Comparison of ENCODE assay signal across 13 cellular contexts in the genomic region with DNA sequence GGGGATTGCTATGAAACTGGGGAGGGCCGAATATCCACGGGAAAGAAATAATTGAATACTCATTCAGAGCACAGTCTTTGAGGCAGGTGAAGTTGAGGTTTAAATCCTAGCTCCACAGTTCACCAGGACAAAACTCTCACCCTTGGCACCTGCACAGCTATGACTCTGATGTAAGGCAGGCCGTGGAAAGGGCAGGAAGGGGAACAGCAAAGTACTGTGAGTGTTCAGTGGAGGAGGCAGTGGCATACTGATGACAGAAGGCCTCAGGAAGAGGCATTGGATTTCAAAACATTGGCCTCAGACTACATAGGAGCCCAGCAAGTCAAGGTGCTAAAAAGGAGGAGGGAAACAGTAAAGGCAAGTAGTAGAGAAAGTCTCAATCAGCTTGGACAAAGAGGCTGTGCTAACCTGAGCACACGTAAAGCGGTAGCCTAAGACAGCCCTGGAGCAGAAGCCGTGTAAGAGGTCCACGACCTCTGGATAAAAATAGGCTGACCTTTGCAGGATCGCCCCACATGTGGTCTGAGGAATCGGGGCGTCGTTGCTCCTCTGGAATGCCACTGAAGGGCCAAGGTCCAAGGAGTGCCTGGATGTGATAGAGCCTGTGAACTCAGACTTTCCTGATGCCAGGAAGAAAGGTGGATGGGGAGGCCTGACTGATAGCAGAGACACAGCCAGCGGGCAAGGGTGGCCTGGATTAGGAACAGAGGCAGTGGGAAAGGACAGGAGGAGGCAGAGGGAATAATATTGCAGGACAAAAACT.
DNase-seq lines count a peak whose midpoint lies in the region; ATAC-seq, FAIRE-seq and TF ChIP-seq lines count a peak whose summit lies in the region.
"Had no signal": no experiment of that assay in that cellular context is flagged by ENCODE, and none has a peak within 500 bp of the region (broad histone marks: within the 10 kb centered on the region; RNA-seq: fewer than 3 reads in every experiment).

No MANE protein-coding gene starts in this region.

- H3K27ac ChIP-seq in breast epithelium: no peak overlapping the region
- H3K27ac ChIP-seq in H1 (ENCODE audit: low read depth, low read length): no peak overlapping the region
- no peak overlapping the region for H3K27ac ChIP-seq in PC-3 (ENCODE audit: low read length)
- H3K27ac ChIP-seq: 22Rv1 had no signal

- ATAC-seq in PC-3: no peak

- no peak overlapping the region for H2AK5ac ChIP-seq in H1 (ENCODE audit: low read depth, low read length)

- H3K79me2 ChIP-seq in H1 (ENCODE audit: control insufficient read depth in 1 of 2, insufficient read depth in 2 of 2, low read length in 2 of 2) (no peaks in the 10 kb centered on the region), PC-3 (ENCODE audit: low read length) (no peaks in the 10 kb centered on the region)

- no peaks in the 10 kb centered on the region; the same call in 1 of the 2 replicates for H3K23me2 ChIP-seq in H1 (ENCODE audit: low read depth, low read length)

- no peak overlapping the region for H3K23ac ChIP-seq in H1 (ENCODE audit: insufficient read length)

- intact Hi-C loops in MCF 10A (cut with micrococcal nuclease) (no loop called here), breast epithelium (cut with DNase I; ENCODE audit: low total_unique reads) (no loop called here), Caco-2 (cut with micrococcal nuclease; ENCODE audit: unreplicated experiment) (no loop called here), PC-3 (cut with micrococcal nuclease) (no loop called here)

- H2AFZ ChIP-seq in H1 (ENCODE audit: low read length) (no peak overlapping the region), PC-3 (ENCODE audit: low read length) (no peak overlapping the region)

- no peaks in the 10 kb centered on the region for H3K36me3 ChIP-seq in breast epithelium
- no peaks in the 10 kb centered on the region for H3K36me3 ChIP-seq in Caco-2 (ENCODE audit: control insufficient read depth, insufficient read depth, low read length)
- no peaks in the 10 kb centered on the region for H3K36me3 ChIP-seq in H1 (ENCODE audit: control insufficient read depth in 2 of 4, insufficient read depth in 4 of 4, low read length in 3 of 4)
- H3K36me3 ChIP-seq in PC-3 (ENCODE audit: low read depth, low read length): no peaks in the 10 kb centered on the region

- DNase-seq in MCF 10A (ENCODE audit: unreplicated experiment) (no peak), breast epithelium (ENCODE audit: low spot score in 2 of 2) (no peak), Caco-2 (no peak), H1 (ENCODE audit: low read depth in 1 of 2, low spot score in 2 of 2) (no peak), nephron progenitor cell (no peak), SW 1271 (lab: John Stamatoyannopoulos, UW) (no peak), PC-3 (no peak), mesothelial cell of epicardium (ENCODE audit: low spot score in 2 of 2, unreplicated experiment in 2 of 2) (no peak)
- DNase-seq: Calu3, DMS 273 treated with DMSO at 0.1 percent for 48 hours, H7 had no signal

- H3K9me3 ChIP-seq in breast epithelium (no peaks in the 10 kb centered on the region), Caco-2 (no peaks in the 10 kb centered on the region), H1 (ENCODE audit: insufficient read depth in 2 of 2, low read depth in 1 of 2, low read length in 1 of 2) (no peaks in the 10 kb centered on the region), PC-3 (ENCODE audit: low read length) (no peaks in the 10 kb centered on the region)

- no peak overlapping the region for H2BK15ac ChIP-seq in H1 (ENCODE audit: low read length)

- TF ChIP-seq RAD21 in H1 (IDR thresholded peaks at IDR 0.05 in 1 of 2, conservative IDR thresholded peaks at IDR 0.05 in 1 of 2; ENCODE audit: low read depth in 2 of 2, low read length in 2 of 2): no peak

- TF ChIP-seq CTCF in MCF 10A (IDR thresholded peaks at IDR 0.05; ENCODE audit: unreplicated experiment) (no peak), breast epithelium (IDR thresholded peaks at IDR 0.05) (no peak), Caco-2 (IDR thresholded peaks at IDR 0.05; ENCODE audit: insufficient read depth in 1 of 2, low read depth in 1 of 2, low read length in 1 of 2, severe bottlenecking in 1 of 2, unreplicated experiment in 1 of 2) (no peak), H1 (IDR thresholded peaks at IDR 0.05; ENCODE audit: control extremely low read depth in 1 of 3, insufficient read depth in 1 of 3, low read depth in 1 of 3, low read length in 3 of 3) (no peak), nephron progenitor cell (IDR thresholded peaks at IDR 0.05) (no peak), PC-3 (conservative IDR thresholded peaks at IDR 0.05; ENCODE audit: low read depth, low read length) (no peak), mesothelial cell of epicardium (IDR thresholded peaks at IDR 0.05; ENCODE audit: unreplicated experiment) (no peak)

- no peak for FAIRE-seq in H1 (lab: Jason Lieb, UNC)

- H4K91ac ChIP-seq in H1 (replicated peaks; ENCODE audit: insufficient read length, low read length): no peak overlapping the region

- H3K56ac ChIP-seq in H1 (replicated peaks; ENCODE audit: insufficient read length, low read depth, low read length): no peak overlapping the region

- H3K4ac ChIP-seq in H1 (replicated peaks; ENCODE audit: insufficient read length, low read depth, low read length): no peak overlapping the region

- BruUV-seq in MCF 10A (replicated peaks; lab: Mats Ljungman, UMichigan) (no TSS peak), Caco-2 (replicated peaks; lab: Mats Ljungman, UMichigan) (no TSS peak), PC-3 (replicated peaks; lab: Mats Ljungman, UMichigan) (no TSS peak)

- 0 out of 2 replicates have a peak overlapping the region, but pooled peaks have one; percentile 44 for H2BK5ac ChIP-seq in H1 (ENCODE audit: low read depth, low read length)

- TF ChIP-seq POLR2A in breast epithelium (IDR thresholded peaks at IDR 0.05) (no peak), H1 (IDR thresholded peaks at IDR 0.05; ENCODE audit: control extremely low read depth in 1 of 2, low read depth in 2 of 2, low read length in 2 of 2) (no peak)

- H2BK12ac ChIP-seq in H1 (ENCODE audit: low read depth, low read length): no peak overlapping the region

- H3K36me3 Mint-ChIP-seq in MCF 10A (ENCODE audit: insufficient read depth, unreplicated experiment) (peaks cover 40% of the 10 kb centered on the region), Caco-2 (ENCODE audit: insufficient read depth, unreplicated experiment) (no peaks in the 10 kb centered on the region), nephron progenitor cell (ENCODE audit: low read depth) (no peaks in the 10 kb centered on the region), mesothelial cell of epicardium (no peaks in the 10 kb centered on the region)

- H3K9me2 ChIP-seq in PC-3 (replicated peaks; ENCODE audit: low read length): no peaks in the 10 kb centered on the region

- H3K4me2 ChIP-seq in H1 (ENCODE audit: insufficient read depth in 1 of 2, low read depth in 2 of 2, low read length in 2 of 2) (no peak overlapping the region), PC-3 (ENCODE audit: low read length) (no peak overlapping the region)

- H3K4me1 Mint-ChIP-seq in MCF 10A (ENCODE audit: insufficient read depth, unreplicated experiment) (peaks cover 8% of the 10 kb centered on the region), Caco-2 (ENCODE audit: low read depth, unreplicated experiment) (peaks cover 7% of the 10 kb centered on the region), nephron progenitor cell (peaks cover 5% of the 10 kb centered on the region), mesothelial cell of epicardium (no peaks in the 10 kb centered on the region)
- H3K4me1 Mint-ChIP-seq: CD14-positive monocyte had no signal

- H4K20me1 ChIP-seq in H1 (replicated peaks in 1 of 2; ENCODE audit: control insufficient read depth in 1 of 2, insufficient read depth in 2 of 2, low read length in 2 of 2) (no peaks in the 10 kb centered on the region), PC-3 (ENCODE audit: low read length) (no peaks in the 10 kb centered on the region)

- CTCF ChIA-PET in MCF 10A (lab: Yijun Ruan, JAX): no interaction called here
- CTCF ChIA-PET in Caco-2 (lab: Charles Lee): no interaction called here
- CTCF ChIA-PET in H1 (lab: Charles Lee; ENCODE audit: partially characterized antibody): interaction anchor here (0.7 kb wide), 1 partner anchor 13 kb away, joined by 3 read pairs; no protein-coding TSS in a partner anchor
- CTCF ChIA-PET in PC-3 (lab: Charles Lee): no interaction called here

- no peak for TF ChIP-seq EP300 in H1 (IDR thresholded peaks at IDR 0.05; ENCODE audit: borderline replicate concordance in 1 of 2, low read depth in 2 of 2, low read length in 2 of 2)

- no peaks in the 10 kb centered on the region for H3K79me1 ChIP-seq in H1 (ENCODE audit: low read depth, low read length)

- no peak overlapping the region for H4K8ac ChIP-seq in H1 (ENCODE audit: extremely low read depth, insufficient read depth, low read length)

- WGBS in H1 (ENCODE audit: extremely low coverage in 1 of 2, insufficient coverage in 1 of 2, insufficient read length in 1 of 2, insufficient replicate concordance in 2 of 2, low coverage in 1 of 2, low lambda C conversion rate in 2 of 2, missing lambda C conversion rate in 1 of 2), 2 experiments: 92% methylated on average over 12 of the region's 12 CpGs; no CpG with 5 or more reads in 1 of the 2 experiments

- H3K14ac ChIP-seq in H1 (ENCODE audit: insufficient read length): no peak overlapping the region

- H3K4me3 ChIP-seq in breast epithelium (no peak overlapping the region), Caco-2 (ENCODE audit: low read depth, low read length) (no peak overlapping the region), H1 (ENCODE audit: extremely low read depth in 1 of 4, insufficient read depth in 2 of 4, low read depth in 3 of 4, low read length in 4 of 4) (no peak overlapping the region), PC-3 (ENCODE audit: low read length) (no peak overlapping the region)

- no peak overlapping the region for H3K4me3 Mint-ChIP-seq in MCF 10A (ENCODE audit: unreplicated experiment)
- no peak overlapping the region for H3K4me3 Mint-ChIP-seq in Caco-2 (ENCODE audit: unreplicated experiment)
- H3K4me3 Mint-ChIP-seq in nephron progenitor cell: no peak overlapping the region
- H3K4me3 Mint-ChIP-seq in mesothelial cell of epicardium: no peak overlapping the region
- H3K4me3 Mint-ChIP-seq: CD14-positive monocyte had no signal

- no peak overlapping the region for H2BK20ac ChIP-seq in H1 (ENCODE audit: low read length)

- H2BK120ac ChIP-seq in H1 (replicated peaks; ENCODE audit: low read depth, low read length): no peak overlapping the region

- H4K5ac ChIP-seq in H1 (ENCODE audit: insufficient read length, low read depth, low read length): no peak overlapping the region

- H3K27me3 Mint-ChIP-seq in MCF 10A (ENCODE audit: insufficient read depth, unreplicated experiment) (no peaks in the 10 kb centered on the region), Caco-2 (ENCODE audit: insufficient read depth, unreplicated experiment) (no peaks in the 10 kb centered on the region), nephron progenitor cell (ENCODE audit: low read depth, poor library complexity) (peaks cover 6% of the 10 kb centered on the region), mesothelial cell of epicardium (ENCODE audit: low read depth) (no peaks in the 10 kb centered on the region)

- no peaks in the 10 kb centered on the region for H3K27me3 ChIP-seq in breast epithelium
- no peaks in the 10 kb centered on the region for H3K27me3 ChIP-seq in Caco-2 (replicated peaks; ENCODE audit: control insufficient read depth, insufficient read depth, low read length)
- no peaks in the 10 kb centered on the region for H3K27me3 ChIP-seq in H1 (replicated peaks in 1 of 4; ENCODE audit: control insufficient read depth in 3 of 4, extremely low read depth in 1 of 4, insufficient read depth in 3 of 4, low read length in 3 of 4)
- H3K27me3 ChIP-seq in PC-3 (ENCODE audit: low read length): peaks cover 8% of the 10 kb centered on the region

- H3K18ac ChIP-seq in H1 (ENCODE audit: extremely low read depth, low read length): no peak overlapping the region

- H3K27ac Mint-ChIP-seq in MCF 10A (ENCODE audit: low read depth, unreplicated experiment) (peak overlapping the region; percentile 37), Caco-2 (ENCODE audit: unreplicated experiment) (peak overlapping the region; percentile 5), nephron progenitor cell (peak overlapping the region; percentile 34), mesothelial cell of epicardium (no peak overlapping the region)
- H3K27ac Mint-ChIP-seq: CD14-positive monocyte had no signal

- no peaks in the 10 kb centered on the region for H3F3A ChIP-seq in PC-3 (ENCODE audit: low read length, unreplicated experiment)

- H3K4me1 ChIP-seq in breast epithelium (no peaks in the 10 kb centered on the region), Caco-2 (no peaks in the 10 kb centered on the region), H1 (replicated peaks in 1 of 4; ENCODE audit: control insufficient read depth in 3 of 4, insufficient read depth in 4 of 4, low read length in 3 of 4) (no peaks in the 10 kb centered on the region), PC-3 (ENCODE audit: insufficient read depth, low read length) (no peaks in the 10 kb centered on the region)

- H3K9ac ChIP-seq in H1 (replicated peaks in 1 of 4; ENCODE audit: extremely low read depth in 1 of 4, low read depth in 3 of 4, low read length in 3 of 4) (no peak overlapping the region), PC-3 (ENCODE audit: low read length) (no peak overlapping the region)

- H3K9me3 Mint-ChIP-seq in MCF 10A (ENCODE audit: unreplicated experiment): no peaks in the 10 kb centered on the region
- H3K9me3 Mint-ChIP-seq in Caco-2 (ENCODE audit: unreplicated experiment): no peaks in the 10 kb centered on the region
- no peaks in the 10 kb centered on the region for H3K9me3 Mint-ChIP-seq in nephron progenitor cell
- peaks cover 8% of the 10 kb centered on the region for H3K9me3 Mint-ChIP-seq in mesothelial cell of epicardium

- POLR2A ChIA-PET in MCF 10A (lab: Yijun Ruan, JAX) (no interaction called here), Caco-2 (lab: Charles Lee) (no interaction called here), H1 (lab: Charles Lee; ENCODE audit: partially characterized antibody) (no interaction called here), PC-3 (lab: Charles Lee; ENCODE audit: unreplicated experiment) (no interaction called here)
